ENCODE assay signal across 1 cellular context in genomic region chr17:5080591-5080990, GRCh38.
TF ChIP-seq lines count a peak whose summit lies in the region.

No MANE protein-coding gene starts in this region.

TF ChIP-seq in H1, 55 proteins besides CTCF, POLR2A, EP300 and RAD21:
- TF ChIP-seq TAF7 (optimal IDR thresholded peaks at IDR 0.05; ENCODE audit: borderline replicate concordance, low read depth, low read length) (no peak), CBX8 (IDR thresholded peaks at IDR 0.05; ENCODE audit: borderline replicate concordance, low read depth, low read length) (no peak), KDM4A (IDR thresholded peaks at IDR 0.05; ENCODE audit: low read depth, low read length, severe bottlenecking) (no peak), KDM5A (IDR thresholded peaks at IDR 0.05; ENCODE audit: low read length) (no peak), PHF8 (conservative IDR thresholded peaks at IDR 0.05; ENCODE audit: low read depth, low read length) (no peak), HDAC2 (IDR thresholded peaks at IDR 0.05; ENCODE audit: borderline replicate concordance in 1 of 2, low read depth in 2 of 2, low read length in 2 of 2) (no peak), GABPA (IDR thresholded peaks at IDR 0.05; ENCODE audit: borderline replicate concordance, insufficient read depth, low read length) (no peak), HDAC6 (IDR thresholded peaks at IDR 0.05; ENCODE audit: low read depth, low read length) (no peak), NANOG (IDR thresholded peaks at IDR 0.05; ENCODE audit: insufficient read depth, low read depth, low read length, poor library complexity, severe bottlenecking) (no peak), FOSL1 (IDR thresholded peaks at IDR 0.05; ENCODE audit: insufficient read depth, low read depth, low read length) (no peak), BRCA1 (IDR thresholded peaks at IDR 0.05; ENCODE audit: low read depth, low read length) (no peak), CHD7 (IDR thresholded peaks at IDR 0.05; ENCODE audit: insufficient replicate concordance, low read length) (no peak), SP4 (IDR thresholded peaks at IDR 0.05; ENCODE audit: low read length) (no peak), POU5F1 (IDR thresholded peaks at IDR 0.05; ENCODE audit: low read depth, low read length) (no peak), GTF2F1 (IDR thresholded peaks at IDR 0.05; ENCODE audit: borderline replicate concordance, low read depth, low read length) (no peak), RFX5 (IDR thresholded peaks at IDR 0.05; ENCODE audit: borderline replicate concordance, low read depth, low read length) (no peak), ZNF274 (IDR thresholded peaks at IDR 0.05; ENCODE audit: borderline replicate concordance, extremely low read depth, low read length) (no peak), TEAD4 (IDR thresholded peaks at IDR 0.05; ENCODE audit: low read depth, low read length) (no peak)
